15 cellular contexts compared by ENCODE assay signal in genomic region chr9:2169035-2169434, GRCh38.
"Had no signal": no experiment of that assay in that cellular context is flagged by ENCODE, and none has a peak within 500 bp of the region (broad histone marks: within the 10 kb centered on the region; RNA-seq: fewer than 3 reads in every experiment).

No MANE protein-coding gene starts in this region.

- H3K27me3 Mint-ChIP-seq: central memory CD8-positive, alpha-beta T cell; naive thymus-derived CD4-positive, alpha-beta T cell had no signal

- H3K9me3 Mint-ChIP-seq: central memory CD8-positive, alpha-beta T cell had no signal

- H3K27me3 ChIP-seq: dorsolateral prefrontal cortex, left lung, tibial nerve had no signal

- H3K9me3 ChIP-seq: left lung, tibial nerve had no signal

- ATAC-seq: left lung; naive thymus-derived CD4-positive, alpha-beta T cell; stimulated activated naive CD8-positive, alpha-beta T cell treated with anti-CD3 and anti-CD28 coated beads, Interleukin-15, Interleukin-2, amounts not matched to agents 100 U/mL and 50 U/mL, for 24 hours had no signal

- H3K4me3 ChIP-seq: dorsolateral prefrontal cortex, left lung, lung, tibial nerve had no signal

- H3K4me3 Mint-ChIP-seq: central memory CD8-positive, alpha-beta T cell had no signal

- H3K4me1 ChIP-seq: left lung, tibial nerve had no signal

- H3K27ac ChIP-seq: left lung, tibial nerve had no signal

- DNase-seq: cortex of kidney; dorsolateral prefrontal cortex; effector CD8-positive, alpha-beta T cell; foreskin melanocyte; head of caudate nucleus; islet precursor cell; naive thymus-derived CD4-positive, alpha-beta T cell; posterior cingulate gyrus; small intestine; stimulated activated CD4-positive, alpha-beta T cell treated with anti-CD3 and anti-CD28 coated beads, Interleukin-12 subunit alpha, Interleukin-12 subunit beta, amount 100 ng/mL, for 4 hours; stimulated activated naive CD8-positive, alpha-beta T cell treated with anti-CD3 and anti-CD28 coated beads, Interleukin-15, Interleukin-2, amounts not matched to agents 100 U/mL and 50 U/mL, for 24 hours had no signal
